Comparison of ENCODE assay signal across 1 cellular context in the genomic region with DNA sequence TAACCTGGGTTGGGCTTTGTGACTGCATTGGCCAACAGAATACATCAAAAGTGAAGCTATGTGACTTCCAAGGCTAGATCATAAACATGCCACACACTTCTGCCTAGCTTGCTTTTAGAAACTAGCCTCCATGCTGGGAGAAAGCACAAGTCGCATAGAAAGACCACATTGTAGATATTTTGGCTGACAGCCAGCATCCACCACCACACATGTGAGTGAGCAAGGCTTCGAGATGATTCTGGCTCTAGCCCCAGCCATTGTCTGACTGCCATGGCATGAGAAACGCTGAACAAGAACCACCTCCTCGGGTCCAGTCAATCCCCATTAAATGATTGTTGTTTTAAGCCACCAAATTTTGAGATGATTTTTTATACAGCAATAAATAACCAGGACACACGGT.
TF ChIP-seq lines count a peak whose summit lies in the region.

No MANE protein-coding gene starts in this region.

TF ChIP-seq in WTC11, 78 proteins besides CTCF, POLR2A, EP300 and RAD21 (continued from another document):
- TF ChIP-seq, protein P1, sequence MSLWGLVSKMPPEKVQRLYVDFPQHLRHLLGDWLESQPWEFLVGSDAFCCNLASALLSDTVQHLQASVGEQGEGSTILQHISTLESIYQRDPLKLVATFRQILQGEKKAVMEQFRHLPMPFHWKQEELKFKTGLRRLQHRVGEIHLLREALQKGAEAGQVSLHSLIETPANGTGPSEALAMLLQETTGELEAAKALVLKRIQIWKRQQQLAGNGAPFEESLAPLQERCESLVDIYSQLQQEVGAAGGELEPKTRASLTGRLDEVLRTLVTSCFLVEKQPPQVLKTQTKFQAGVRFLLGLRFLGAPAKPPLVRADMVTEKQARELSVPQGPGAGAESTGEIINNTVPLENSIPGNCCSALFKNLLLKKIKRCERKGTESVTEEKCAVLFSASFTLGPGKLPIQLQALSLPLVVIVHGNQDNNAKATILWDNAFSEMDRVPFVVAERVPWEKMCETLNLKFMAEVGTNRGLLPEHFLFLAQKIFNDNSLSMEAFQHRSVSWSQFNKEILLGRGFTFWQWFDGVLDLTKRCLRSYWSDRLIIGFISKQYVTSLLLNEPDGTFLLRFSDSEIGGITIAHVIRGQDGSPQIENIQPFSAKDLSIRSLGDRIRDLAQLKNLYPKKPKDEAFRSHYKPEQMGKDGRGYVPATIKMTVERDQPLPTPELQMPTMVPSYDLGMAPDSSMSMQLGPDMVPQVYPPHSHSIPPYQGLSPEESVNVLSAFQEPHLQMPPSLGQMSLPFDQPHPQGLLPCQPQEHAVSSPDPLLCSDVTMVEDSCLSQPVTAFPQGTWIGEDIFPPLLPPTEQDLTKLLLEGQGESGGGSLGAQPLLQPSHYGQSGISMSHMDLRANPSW (CRISPR knock-in tag; conservative IDR thresholded peaks at IDR 0.05; ENCODE audit: low read depth), result no peak
- TF ChIP-seq TCF7 (CRISPR knock-in tag; IDR thresholded peaks at IDR 0.05; ENCODE audit: low read depth) (no peak), GRHL2 (CRISPR knock-in tag; IDR thresholded peaks at IDR 0.05; ENCODE audit: insufficient replicate concordance, severe bottlenecking) (no peak), ZNF671 (CRISPR knock-in tag; IDR thresholded peaks at IDR 0.05) (no peak), RELA (CRISPR knock-in tag; IDR thresholded peaks at IDR 0.05; ENCODE audit: borderline replicate concordance) (no peak), SMAD4 (CRISPR knock-in tag; IDR thresholded peaks at IDR 0.05) (no peak), NFE2L1 (CRISPR knock-in tag; IDR thresholded peaks at IDR 0.05) (no peak)
- TF ChIP-seq, protein P2, sequence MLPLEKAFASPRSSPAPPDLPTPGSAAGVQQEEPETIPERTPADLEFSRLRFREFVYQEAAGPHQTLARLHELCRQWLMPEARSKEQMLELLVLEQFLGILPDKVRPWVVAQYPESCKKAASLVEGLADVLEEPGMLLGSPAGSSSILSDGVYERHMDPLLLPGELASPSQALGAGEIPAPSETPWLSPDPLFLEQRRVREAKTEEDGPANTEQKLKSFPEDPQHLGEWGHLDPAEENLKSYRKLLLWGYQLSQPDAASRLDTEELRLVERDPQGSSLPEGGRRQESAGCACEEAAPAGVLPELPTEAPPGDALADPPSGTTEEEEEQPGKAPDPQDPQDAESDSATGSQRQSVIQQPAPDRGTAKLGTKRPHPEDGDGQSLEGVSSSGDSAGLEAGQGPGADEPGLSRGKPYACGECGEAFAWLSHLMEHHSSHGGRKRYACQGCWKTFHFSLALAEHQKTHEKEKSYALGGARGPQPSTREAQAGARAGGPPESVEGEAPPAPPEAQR (CRISPR knock-in tag; IDR thresholded peaks at IDR 0.05), result no peak
